Comparison of ENCODE assay signal across 15 cellular contexts in genomic region chr10:109633846-109634245, GRCh38.
"Had no signal": no experiment of that assay in that cellular context is flagged by ENCODE, and none has a peak within 500 bp of the region (broad histone marks: within the 10 kb centered on the region; RNA-seq: fewer than 3 reads in every experiment).

No MANE protein-coding gene starts in this region.

- H3K27me3 Mint-ChIP-seq: activated B cell treated with CpG ODN at 0.5 μM for 24 hours; activated naive CD8-positive, alpha-beta T cell treated with anti-CD3 and anti-CD28 coated beads for 36 hours had no signal

- H3K4me1 Mint-ChIP-seq: activated B cell treated with CpG ODN at 0.5 μM for 24 hours; activated naive CD8-positive, alpha-beta T cell treated with anti-CD3 and anti-CD28 coated beads for 36 hours; immature natural killer cell had no signal

- H3K9me3 ChIP-seq: pancreas, sigmoid colon had no signal

- H3K27me3 ChIP-seq: heart left ventricle, pancreas, sigmoid colon, spleen had no signal

- H3K36me3 Mint-ChIP-seq: activated naive CD8-positive, alpha-beta T cell treated with anti-CD3 and anti-CD28 coated beads for 36 hours; immature natural killer cell had no signal

- H3K4me3 ChIP-seq: heart left ventricle, pancreas, sigmoid colon, spleen had no signal

- H3K27ac ChIP-seq: heart left ventricle, pancreas, sigmoid colon, spleen had no signal

- H3K4me3 Mint-ChIP-seq: activated B cell treated with CpG ODN at 0.5 μM for 24 hours; activated CD8-positive, alpha-beta T cell treated with anti-CD3 and anti-CD28 coated beads, Interleukin-2, amount 10 ng/mL, durations not matched to agents 7 days and 5 days; activated naive CD8-positive, alpha-beta T cell treated with anti-CD3 and anti-CD28 coated beads for 36 hours; immature natural killer cell had no signal

- DNase-seq: activated B cell treated with CpG ODN at 0.5 μM for 24 hours; activated CD4-positive, alpha-beta T cell treated with anti-CD3 and anti-CD28 coated beads for 48 hours; activated CD8-positive, alpha-beta memory T cell treated with anti-CD3 and anti-CD28 coated beads, Interleukin-2, amount 50 U/mL, for 48 hours; activated CD8-positive, alpha-beta T cell treated with anti-CD3 and anti-CD28 coated beads, Interleukin-2, amount 10 ng/mL, durations not matched to agents 7 days and 5 days; activated naive CD8-positive, alpha-beta T cell treated with anti-CD3 and anti-CD28 coated beads for 36 hours; amygdala; effector CD8-positive, alpha-beta T cell; foreskin melanocyte; heart left ventricle; immature natural killer cell; midbrain; pancreas; sigmoid colon; spleen; T-helper 2 cell had no signal

- H3K27ac Mint-ChIP-seq: activated B cell treated with CpG ODN at 0.5 μM for 24 hours; activated CD8-positive, alpha-beta T cell treated with anti-CD3 and anti-CD28 coated beads, Interleukin-2, amount 10 ng/mL, durations not matched to agents 7 days and 5 days; activated naive CD8-positive, alpha-beta T cell treated with anti-CD3 and anti-CD28 coated beads for 36 hours; immature natural killer cell had no signal

- H3K4me1 ChIP-seq: heart left ventricle, pancreas, sigmoid colon, spleen had no signal

- ATAC-seq: activated CD8-positive, alpha-beta T cell treated with anti-CD3 and anti-CD28 coated beads, Interleukin-2, amount 10 ng/mL, durations not matched to agents 7 days and 5 days; heart left ventricle had no signal

- H3K36me3 ChIP-seq: heart left ventricle, pancreas, sigmoid colon, spleen had no signal
